In genomic region chr10:3783721-3784432, GRCh38 we compare ENCODE assay signal across 8 cellular contexts. TPM values are rescaled to one million over a fixed set of nuclear protein-coding genes. Genes with fewer than 3 reads are reported as not detected.
DNase-seq lines count a peak whose midpoint lies in the region; ATAC-seq, FAIRE-seq and TF ChIP-seq lines count a peak whose summit lies in the region.

No MANE protein-coding gene starts in this region.

- H3K36me3 Mint-ChIP-seq in activated naive CD4-positive, alpha-beta T cell treated with anti-CD3 and anti-CD28 coated beads, Interleukin-2, amount 50 U/mL, for 72 hours: peaks cover 56 to 70% of the 10 kb centered on the region in 2 donors

- no peaks in the 10 kb centered on the region for H3K9me3 Mint-ChIP-seq in activated naive CD4-positive, alpha-beta T cell treated with anti-CD3 and anti-CD28 coated beads, Interleukin-2, amount 50 U/mL, for 72 hours

- H3K27me3 ChIP-seq in ACC112 (ENCODE audit: insufficient read depth, low read length): no peaks in the 10 kb centered on the region
- H3K27me3 ChIP-seq in H7 (ENCODE audit: control insufficient read depth, insufficient read depth, low read length): no peaks in the 10 kb centered on the region
- H3K27me3 ChIP-seq in osteoblast (ENCODE audit: insufficient read depth, low read length): no peaks in the 10 kb centered on the region

- H3K27ac Mint-ChIP-seq in activated naive CD4-positive, alpha-beta T cell treated with anti-CD3 and anti-CD28 coated beads, Interleukin-2, amount 50 U/mL, for 72 hours: peak overlapping the region; percentile 100

- H3K4me2 ChIP-seq in osteoblast (ENCODE audit: insufficient read depth, low read length): peak overlapping the region; percentile 92

- no peak; the same call in 1 of the 2 replicates for TF ChIP-seq POLR2A in GM12892 (IDR thresholded peaks at IDR 0.05; ENCODE audit: low read depth, low read length)

- H3K4me3 ChIP-seq in ACC112 (ENCODE audit: low read depth, low read length) (peak overlapping the region; percentile 86), H7 (ENCODE audit: insufficient read depth, low read depth, low read length) (peak overlapping the region; percentile 97), osteoblast (ENCODE audit: insufficient read depth, low read length) (peak overlapping the region; percentile 80)

- no peaks in the 10 kb centered on the region for H3K9me3 ChIP-seq in osteoblast (ENCODE audit: low read depth, low read length)

- H3K36me3 ChIP-seq in ACC112 (ENCODE audit: insufficient read depth, low read length) (peaks cover 52% of the 10 kb centered on the region), H7 (replicated peaks; ENCODE audit: control insufficient read depth, insufficient read depth, low read length) (peaks cover 26% of the 10 kb centered on the region), osteoblast (ENCODE audit: insufficient read depth, low read length) (peaks cover 53% of the 10 kb centered on the region)

- ATAC-seq in activated naive CD4-positive, alpha-beta T cell treated with anti-CD3 and anti-CD28 coated beads, Interleukin-2, amount 50 U/mL, for 72 hours: no peak
- ATAC-seq in HG03432 (IDR thresholded peaks at IDR 0.05; ENCODE audit: unreplicated experiment): no peak

- TF ChIP-seq CTCF in osteoblast (IDR thresholded peaks at IDR 0.05; ENCODE audit: extremely low read depth, low read depth, low read length): no peak

- DNase-seq in H7 (peak; percentile 75), NCI-H774 (lab: John Stamatoyannopoulos, UW) (peak; percentile 57), glomerular visceral epithelial cell (ENCODE audit: extremely low spot score) (peak; percentile 73), osteoblast (ENCODE audit: insufficient read length, low spot score, missing footprints) (peak; percentile 58), GM12892 (ENCODE audit: insufficient read length) (no peak)
- DNase-seq in activated naive CD4-positive, alpha-beta T cell treated with anti-CD3 and anti-CD28 coated beads, Interleukin-2, amount 50 U/mL, for 72 hours (ENCODE audit: low spot score in 2 of 2): no peak

- peaks cover 66% of the 10 kb centered on the region for H3K79me2 ChIP-seq in ACC112 (ENCODE audit: control insufficient read depth, insufficient read depth, low read length, unreplicated experiment)
- peaks cover 65% of the 10 kb centered on the region for H3K79me2 ChIP-seq in osteoblast (ENCODE audit: insufficient read depth, low read length)

- H2AFZ ChIP-seq in ACC112 (ENCODE audit: low read length, unreplicated experiment) (no peak overlapping the region), osteoblast (ENCODE audit: low read length) (no peak overlapping the region)

- peak overlapping the region; percentile 97 for H3K27ac ChIP-seq in ACC112 (ENCODE audit: low read depth, low read length)
- peak overlapping the region; percentile 100 for H3K27ac ChIP-seq in osteoblast (ENCODE audit: low read depth, low read length)

- H4K20me1 ChIP-seq in osteoblast (ENCODE audit: insufficient read depth, low read length): peaks cover 57% of the 10 kb centered on the region

- no peak for FAIRE-seq in GM12892 (lab: Jason Lieb, UNC)

- peaks cover 36% of the 10 kb centered on the region for H3K4me1 ChIP-seq in ACC112 (ENCODE audit: control insufficient read depth, insufficient read depth, low read length, unreplicated experiment)
- peaks cover 39% of the 10 kb centered on the region for H3K4me1 ChIP-seq in osteoblast (ENCODE audit: insufficient read depth, low read length)

RNA-seq across cellular contexts. Expression of gene KLF6, which starts 1.1 kb away (rescaled TPM):
- total RNA-seq in H7 (2014; rRNA removed; shearing (Covaris generic)): 7.6 and 9.8 TPM in 2 replicates
- total RNA-seq in activated naive CD4-positive, alpha-beta T cell treated with anti-CD3 and anti-CD28 coated beads, Interleukin-2, amount 50 U/mL, for 72 hours: 100 to 1,000 TPM in 1 of 2 donors, 10 to 100 TPM in 1; 85.2 to 126 TPM
- 50.1 and 52.1 TPM in 2 replicates for total RNA-seq in osteoblast
- polyA plus RNA-seq in GM12892 (2012; ENCODE audit: missing spikeins): 43.8 TPM

Comparison
In these comparisons a context has a peak if more than half of its experiments do, and no peak if none do; other contexts are left out.
1. DNase-seq: peak in H7 (single experiment), NCI-H774 (single experiment), glomerular visceral epithelial cell (single experiment) and osteoblast (single experiment); none in activated naive CD4-positive, alpha-beta T cell treated with anti-CD3 and anti-CD28 coated beads, Interleukin-2, amount 50 U/mL, for 72 hours (0 of 2) and GM12892 (single experiment).
2. Peak in every context shown above with its lines, with median percentiles within 50 percentile points of each other: H3K4me3 ChIP-seq.